ENCODE assay signal across 8 cellular contexts in the genomic region with DNA sequence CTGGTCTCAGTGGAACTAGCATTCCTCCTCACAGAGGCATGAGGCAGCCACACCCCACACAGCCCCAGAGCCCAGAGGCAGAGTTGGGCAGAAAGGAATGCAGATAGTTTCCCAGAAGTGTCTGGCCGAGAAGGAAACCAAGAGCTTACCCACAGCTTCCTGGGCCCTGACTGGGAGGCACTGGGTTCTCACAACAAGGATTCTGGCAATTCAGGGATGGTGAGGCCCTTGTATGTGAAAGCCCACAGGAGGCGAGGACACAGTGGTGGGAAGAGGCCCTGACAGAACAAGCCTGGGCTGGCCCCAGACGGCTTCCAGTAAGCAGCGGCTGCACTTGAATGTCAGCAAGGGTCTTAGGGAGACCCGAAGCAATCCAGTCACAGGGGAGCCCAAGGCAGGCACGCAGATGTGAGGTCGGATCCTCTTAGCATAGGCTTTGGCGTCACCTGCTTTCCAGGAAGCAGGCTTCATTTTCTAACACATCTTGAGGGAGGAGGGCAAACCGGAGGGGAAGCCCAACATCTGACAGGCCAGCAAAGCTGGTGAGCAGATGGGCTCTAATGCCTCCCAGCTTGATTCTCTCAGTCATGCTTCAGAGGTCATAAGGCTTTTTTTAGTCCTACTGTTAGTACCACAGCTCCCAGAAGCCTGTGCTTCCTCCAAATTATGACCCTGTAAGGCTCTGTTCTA.
DNase-seq lines count a peak whose midpoint lies in the region; ATAC-seq and TF ChIP-seq lines count a peak whose summit lies in the region.

No MANE protein-coding gene starts in this region.

- peaks cover 23% of the 10 kb centered on the region for H3K4me1 Mint-ChIP-seq in nephron progenitor cell

- no peaks in the 10 kb centered on the region for H3K27me3 Mint-ChIP-seq in nephron progenitor cell (ENCODE audit: low read depth, poor library complexity)

- H3K4me3 Mint-ChIP-seq in nephron progenitor cell = no peak overlapping the region

- H3K36me3 Mint-ChIP-seq in nephron progenitor cell (ENCODE audit: low read depth) = peaks cover 20% of the 10 kb centered on the region

- H3K27ac Mint-ChIP-seq in nephron progenitor cell = peak overlapping the region; percentile 85

- peak; percentile 13 for TF ChIP-seq POLR2A in GM18526 (IDR thresholded peaks at IDR 0.05; ENCODE audit: extremely low read depth, insufficient read length)

- no peaks in the 10 kb centered on the region for H3K9me3 Mint-ChIP-seq in nephron progenitor cell

- no peak for TF ChIP-seq CTCF in nephron progenitor cell (IDR thresholded peaks at IDR 0.05)

- ATAC-seq in HG02981 (IDR thresholded peaks at IDR 0.05; ENCODE audit: unreplicated experiment) = peak; percentile 61

- DNase-seq in AG20443 (ENCODE audit: low spot score) = peak; percentile 88
- DNase-seq in NCI-H82 (lab: John Stamatoyannopoulos, UW) = peak; percentile 98
- DNase-seq in dedifferentiated amniotic fluid mesenchymal stem cell (ENCODE audit: extremely low spot score) = peak; percentile 84
- DNase-seq in nephron progenitor cell = peak; percentile 22
- DNase-seq in activated gamma-delta T cell treated with Interleukin-2 at 50 U/mL for 16 hours = no peak
- DNase-seq in SIG-M5 treated with dmso at 0.1 percent for 504 hours (lab: John Stamatoyannopoulos, UW; ENCODE audit: unreplicated experiment) = no peak

Comparison
In these comparisons a context has a peak if more than half of its experiments do, and no peak if none do; other contexts are left out.
1. DNase-seq: peak in AG20443 (single experiment), NCI-H82 (single experiment), dedifferentiated amniotic fluid mesenchymal stem cell (single experiment) and nephron progenitor cell (single experiment); none in activated gamma-delta T cell treated with Interleukin-2 at 50 U/mL for 16 hours (single experiment) and SIG-M5 treated with dmso at 0.1 percent for 504 hours (single experiment).